Comparison of ENCODE assay signal across 25 cellular contexts in genomic region chr10:78288716-78289115, GRCh38.
"Had no signal": no experiment of that assay in that cellular context is flagged by ENCODE, and none has a peak within 500 bp of the region (broad histone marks: within the 10 kb centered on the region; RNA-seq: fewer than 3 reads in every experiment).

No MANE protein-coding gene starts in this region.

- H3K36me3 Mint-ChIP-seq: activated naive CD8-positive, alpha-beta T cell treated with anti-CD3 and anti-CD28 coated beads, Interleukin-2, amount 10 ng/mL, durations not matched to agents 7 days and 5 days; naive thymus-derived CD8-positive, alpha-beta T cell had no signal

- H3K4me3 ChIP-seq: coronary artery, esophagus muscularis mucosa, left lung, lung, sigmoid colon, smooth muscle cell, thoracic aorta, upper lobe of left lung had no signal

- H3K27ac ChIP-seq: coronary artery, esophagus muscularis mucosa, left lung, sigmoid colon, thoracic aorta, upper lobe of left lung had no signal

- ATAC-seq: activated T-cell treated with anti-CD3 and anti-CD28 coated beads, Interleukin-2, amount 50 U/mL, for 4 hours; left lung; naive thymus-derived CD8-positive, alpha-beta T cell had no signal

- H3K36me3 ChIP-seq: esophagus muscularis mucosa, left lung, sigmoid colon, thoracic aorta, upper lobe of left lung had no signal

- H3K27me3 Mint-ChIP-seq: activated B cell treated with CpG ODN at 0.5 μM for 24 hours; naive thymus-derived CD8-positive, alpha-beta T cell had no signal

- H3K4me1 ChIP-seq: left lung, upper lobe of left lung had no signal

- H3K27me3 ChIP-seq: esophagus muscularis mucosa, left lung, sigmoid colon, upper lobe of left lung had no signal

- H3K9me3 ChIP-seq: esophagus muscularis mucosa, left lung, sigmoid colon, thoracic aorta, upper lobe of left lung had no signal

- H3K4me3 Mint-ChIP-seq: activated B cell treated with CpG ODN at 0.5 μM for 24 hours; activated naive CD4-positive, alpha-beta T cell treated with anti-CD3 and anti-CD28 coated beads for 36 hours; activated naive CD8-positive, alpha-beta T cell treated with anti-CD3 and anti-CD28 coated beads, Interleukin-2, amount 10 ng/mL, durations not matched to agents 7 days and 5 days; activated T-cell treated with anti-CD3 and anti-CD28 coated beads, Interleukin-2, amount 50 U/mL, for 4 hours; naive thymus-derived CD8-positive, alpha-beta T cell had no signal

- H3K4me2 ChIP-seq: smooth muscle cell had no signal

- DNase-seq: activated B cell treated with CpG ODN at 0.5 μM for 24 hours; activated CD4-positive, alpha-beta T cell treated with anti-CD3 and anti-CD28 coated beads for 4 hours; activated CD4-positive, alpha-beta T cell treated with anti-CD3 and anti-CD28 coated beads, Interleukin-2, amount 50 U/mL, for 48 hours; activated CD8-positive, alpha-beta memory T cell treated with anti-CD3 and anti-CD28 coated beads, Interleukin-2, amount 50 U/mL, for 48 hours; activated naive CD4-positive, alpha-beta T cell treated with anti-CD3 and anti-CD28 coated beads for 36 hours; activated naive CD8-positive, alpha-beta T cell treated with anti-CD3 and anti-CD28 coated beads, Interleukin-2, amount 10 ng/mL, durations not matched to agents 7 days and 5 days; activated T-cell treated with anti-CD3 and anti-CD28 coated beads, Interleukin-2, amount 50 U/mL, for 4 hours; amniotic stem cell; hippocampal formation; kidney glomerular epithelial cell; left lung; retina; sigmoid colon; stimulated activated CD4-positive, alpha-beta T cell treated with anti-CD3 and anti-CD28 coated beads, Interleukin-4, amount 100 ng/mL, for 1 hour; stimulated activated naive CD4-positive, alpha-beta T cell treated with Interleukin-2 at 50 U/mL for 16 hours; T1000; upper lobe of left lung had no signal

- H3K27ac Mint-ChIP-seq: activated B cell treated with CpG ODN at 0.5 μM for 24 hours; activated naive CD4-positive, alpha-beta T cell treated with anti-CD3 and anti-CD28 coated beads for 36 hours; activated naive CD8-positive, alpha-beta T cell treated with anti-CD3 and anti-CD28 coated beads, Interleukin-2, amount 10 ng/mL, durations not matched to agents 7 days and 5 days; activated T-helper 2 cell treated with anti-CD3 and anti-CD28 coated beads, Interferon-gamma antibody, Interleukin-2, Interleukin-4, amounts not matched to agents 10 μg/mL and 5 μg/mL and 100 μg/mL, durations not matched to agents 14 hours and 24 hours and 36 hours; naive thymus-derived CD8-positive, alpha-beta T cell; progenitor cell of endocrine pancreas had no signal

- H3K4me1 Mint-ChIP-seq: activated naive CD8-positive, alpha-beta T cell treated with anti-CD3 and anti-CD28 coated beads, Interleukin-2, amount 10 ng/mL, durations not matched to agents 7 days and 5 days had no signal
